In genomic region chr10:45734867-45735266, GRCh38 we compare ENCODE assay signal across 8 cellular contexts. TPM values are rescaled to one million over a fixed set of nuclear protein-coding genes. Genes with fewer than 3 reads are reported as not detected.
DNase-seq lines count a peak whose midpoint lies in the region; ATAC-seq, FAIRE-seq and TF ChIP-seq lines count a peak whose summit lies in the region.
"Not testable (repeated sequence)": the region's sequence is repeated elsewhere in the genome, so short reads cannot be mapped to it uniquely, and the experiment has no call there.

No MANE protein-coding gene starts in this region.

- TF ChIP-seq CTCF in A549 (IDR thresholded peaks at IDR 0.05) (peak; percentile 30; the same call in 1 of the 3 replicates), HFFc6 (IDR thresholded peaks at IDR 0.05) (peak; percentile 55), dorsolateral prefrontal cortex (IDR thresholded peaks at IDR 0.05 in 54 of 56, conservative IDR thresholded peaks at IDR 0.05 in 2 of 56; ENCODE audit: low read depth in 1 of 56, partially characterized antibody in 56 of 56) (peak in 36 of 56 donors; percentile 11 to 54 (median 34)), fibroblast of villous mesenchyme (IDR thresholded peaks at IDR 0.05; ENCODE audit: insufficient read depth, low read depth, low read length) (peak; percentile 25), right lobe of liver (IDR thresholded peaks at IDR 0.05) (peak in 3 of 4 donors; percentile 27 to 33 (median 31))

- intact Hi-C loops in dorsolateral prefrontal cortex (cut with DNase I): loop anchor here in 1 of 2 donors (10.0 kb wide), 1 partner anchor 490 kb away; no protein-coding TSS in a partner anchor
- intact Hi-C loops in right lobe of liver (cut with DNase I): not testable (repeated sequence)

- TF ChIP-seq RAD21 in A549 (conservative IDR thresholded peaks at IDR 0.05 in 1 of 2, IDR thresholded peaks at IDR 0.05 in 1 of 2): peak; percentile 29 to 50; a peak in 2 of 5 replicates

- not testable (repeated sequence) for H3K4me3 Mint-ChIP-seq in HFFc6

- not testable (repeated sequence) for H3K36me3 ChIP-seq in right lobe of liver

- H3K27me3 Mint-ChIP-seq in HFFc6 (ENCODE audit: insufficient read depth): not testable (repeated sequence)

- not testable (repeated sequence) for H3K27me3 ChIP-seq in dorsolateral prefrontal cortex, right lobe of liver

- POLR2A ChIA-PET in A549 (lab: Yijun Ruan, JAX): not testable (repeated sequence)

- H3K27ac Mint-ChIP-seq in HFFc6: not testable (repeated sequence)

- not testable (repeated sequence) for TF ChIP-seq EP300 in A549 (IDR thresholded peaks at IDR 0.05)

- H3K9me3 Mint-ChIP-seq in HFFc6: not testable (repeated sequence)

- not testable (repeated sequence) for H3K4me3 ChIP-seq in A549; dorsolateral prefrontal cortex; fibroblast of villous mesenchyme (ENCODE audit: low read depth, low read length); right lobe of liver

- H3K4me1 ChIP-seq in A549, right lobe of liver: not testable (repeated sequence)

- not testable (repeated sequence) for TF ChIP-seq POLR2A in A549 (IDR thresholded peaks at IDR 0.05; ENCODE audit: low read length); right lobe of liver (IDR thresholded peaks at IDR 0.05)

- DNase-seq in A549 (ENCODE audit: low read depth in 1 of 2, low spot score in 1 of 2); HFFc6; dorsolateral prefrontal cortex; fibroblast of villous mesenchyme (ENCODE audit: low read depth); right lobe of liver: not testable (repeated sequence)
- DNase-seq in DMS114 treated with DMSO at 0.1 percent for 48 hours (lab: John Stamatoyannopoulos, UW; ENCODE audit: unreplicated experiment): peak; percentile 12
- DNase-seq in pons (ENCODE audit: low spot score): peak; percentile 1

- CTCF ChIA-PET in A549 (lab: Yijun Ruan, JAX): not testable (repeated sequence)

- peak; percentile 89 for FAIRE-seq in A549 (lab: Jason Lieb, UNC)
- FAIRE-seq in TTC549 (lab: Jason Lieb, UNC): peak; percentile 73

- not testable (repeated sequence) for H3K9me3 ChIP-seq in A549, right lobe of liver

- WGBS in A549 (ENCODE audit: missing lambda C conversion rate): 95% methylated on average over 1 of the region's 1 CpG
- no CpG with 5 or more reads among the region's 1 CpG for WGBS in right lobe of liver (ENCODE audit: insufficient coverage, low coverage, low lambda C conversion rate, missing lambda C conversion rate)

- not testable (repeated sequence) for H3K27ac ChIP-seq in A549, dorsolateral prefrontal cortex, right lobe of liver

- not testable (repeated sequence) for H3K4me2 ChIP-seq in A549

- ATAC-seq in A549 (peak in 1 of 2 experiments; percentile 54; a peak in 2 of 6 replicates), right lobe of liver (peak in 3 of 4 donors; percentile 36 to 55 (median 52))

- H3K4me1 Mint-ChIP-seq in HFFc6 (ENCODE audit: low read depth): not testable (repeated sequence)

- H3K36me3 Mint-ChIP-seq in HFFc6 (ENCODE audit: low read depth): not testable (repeated sequence)

TF ChIP-seq in A549, 52 proteins besides CTCF, POLR2A, EP300 and RAD21:
- TF ChIP-seq SMC3 (IDR thresholded peaks at IDR 0.05): peak; percentile 41; the same call in 2 of the 3 replicates
TF ChIP-seq in A549: peak in this region for 1; not testable (repeated sequence) for 51.

RNA-seq across cellular contexts. Expression of gene WASHC2C, which starts 7.8 kb away (rescaled TPM):
- polyA plus RNA-seq in A549 (2011; rRNA removed): 27.7 and 38.7 TPM in 2 replicates
- 8.1 and 9.7 TPM in 2 replicates for polyA plus RNA-seq in A549 (2012; cell fraction: cytosol; rRNA removed)
- polyA plus RNA-seq in A549 (2012; cell fraction: nucleus; rRNA removed): 12.3 and 14.0 TPM in 2 replicates
- 19.8 to 24.9 TPM (median 24.7 TPM) in 3 replicates for polyA plus RNA-seq in A549 (2017; fragmentation: RNase III; extraction: RNeasy Plus Mini Kit Qiagen cat#74134 plus additional on column Dnase treatment)
- polyA minus RNA-seq in A549 (2011; rRNA and poly(A)+ RNA removed): 11.0 and 13.6 TPM in 2 replicates
- 10 to 100 TPM; 28.3 to 44.5 (median 34.1) TPM for total RNA-seq in HFFc6 (2021; fragmentation: NEBNext Ultra II Directional; extraction: Animal tissue kit (Norgen Biotek cat#: 25700))
- 10 to 100 TPM; 35.4 to 65.5 (median 50.8) TPM for total RNA-seq in dorsolateral prefrontal cortex
- 47.9 and 55.7 TPM in 2 replicates for total RNA-seq in fibroblast of villous mesenchyme
- 10 to 100 TPM; 10.0 to 25.5 (median 23.1) TPM for total RNA-seq in right lobe of liver
